Comparison of ENCODE assay signal across 1 cellular context in the genomic region with DNA sequence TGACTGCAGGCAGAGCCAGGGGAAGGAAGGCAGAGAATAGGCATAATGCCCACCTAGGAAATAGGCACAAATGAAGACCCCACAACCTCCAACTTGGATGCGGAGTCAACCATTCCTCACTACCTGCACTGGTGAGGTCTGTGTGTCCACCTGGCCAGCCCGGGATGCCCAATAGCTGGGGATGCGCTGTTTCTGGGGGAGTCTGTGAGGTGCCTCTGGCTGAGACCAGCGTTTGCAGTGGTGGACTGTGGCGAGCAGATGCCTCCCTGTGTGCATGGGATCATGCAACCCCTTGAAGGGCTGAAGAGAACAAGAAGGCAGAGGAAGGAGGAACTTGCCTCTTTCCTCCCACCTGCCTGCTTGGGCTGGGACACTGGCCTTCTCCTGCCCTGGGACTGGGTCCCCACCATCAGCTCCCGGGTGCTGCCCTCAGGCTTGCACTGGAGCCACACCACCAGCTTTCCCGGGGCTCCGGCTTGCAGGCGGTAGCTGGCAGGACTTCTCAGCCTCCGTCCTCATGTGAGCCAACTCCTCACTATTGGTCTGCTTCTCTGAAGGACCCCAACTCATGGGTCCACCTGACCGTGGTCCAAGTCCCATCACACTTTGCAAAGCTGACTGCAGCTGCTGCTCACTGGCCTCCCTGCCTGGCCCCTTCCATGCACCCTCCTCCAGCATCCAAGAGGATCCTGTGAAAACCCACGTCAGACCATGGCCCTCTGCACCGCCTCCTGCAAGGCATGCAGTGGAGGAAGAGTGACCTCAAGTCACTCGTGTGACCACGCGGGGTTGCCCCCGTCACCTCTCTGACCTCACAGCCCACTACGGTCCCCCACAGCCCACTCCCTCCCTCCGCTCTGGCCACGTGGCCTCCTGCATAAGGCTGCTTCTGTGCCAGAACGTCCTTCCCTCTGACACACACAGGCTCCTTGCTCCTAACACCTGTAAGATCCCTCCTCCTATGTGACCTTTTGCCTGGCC.
TF ChIP-seq lines count a peak whose summit lies in the region.

No MANE protein-coding gene starts in this region.

TF ChIP-seq in GM23338, 12 proteins besides CTCF, POLR2A, EP300 and RAD21 (continued from another document):
- TF ChIP-seq, protein P1, sequence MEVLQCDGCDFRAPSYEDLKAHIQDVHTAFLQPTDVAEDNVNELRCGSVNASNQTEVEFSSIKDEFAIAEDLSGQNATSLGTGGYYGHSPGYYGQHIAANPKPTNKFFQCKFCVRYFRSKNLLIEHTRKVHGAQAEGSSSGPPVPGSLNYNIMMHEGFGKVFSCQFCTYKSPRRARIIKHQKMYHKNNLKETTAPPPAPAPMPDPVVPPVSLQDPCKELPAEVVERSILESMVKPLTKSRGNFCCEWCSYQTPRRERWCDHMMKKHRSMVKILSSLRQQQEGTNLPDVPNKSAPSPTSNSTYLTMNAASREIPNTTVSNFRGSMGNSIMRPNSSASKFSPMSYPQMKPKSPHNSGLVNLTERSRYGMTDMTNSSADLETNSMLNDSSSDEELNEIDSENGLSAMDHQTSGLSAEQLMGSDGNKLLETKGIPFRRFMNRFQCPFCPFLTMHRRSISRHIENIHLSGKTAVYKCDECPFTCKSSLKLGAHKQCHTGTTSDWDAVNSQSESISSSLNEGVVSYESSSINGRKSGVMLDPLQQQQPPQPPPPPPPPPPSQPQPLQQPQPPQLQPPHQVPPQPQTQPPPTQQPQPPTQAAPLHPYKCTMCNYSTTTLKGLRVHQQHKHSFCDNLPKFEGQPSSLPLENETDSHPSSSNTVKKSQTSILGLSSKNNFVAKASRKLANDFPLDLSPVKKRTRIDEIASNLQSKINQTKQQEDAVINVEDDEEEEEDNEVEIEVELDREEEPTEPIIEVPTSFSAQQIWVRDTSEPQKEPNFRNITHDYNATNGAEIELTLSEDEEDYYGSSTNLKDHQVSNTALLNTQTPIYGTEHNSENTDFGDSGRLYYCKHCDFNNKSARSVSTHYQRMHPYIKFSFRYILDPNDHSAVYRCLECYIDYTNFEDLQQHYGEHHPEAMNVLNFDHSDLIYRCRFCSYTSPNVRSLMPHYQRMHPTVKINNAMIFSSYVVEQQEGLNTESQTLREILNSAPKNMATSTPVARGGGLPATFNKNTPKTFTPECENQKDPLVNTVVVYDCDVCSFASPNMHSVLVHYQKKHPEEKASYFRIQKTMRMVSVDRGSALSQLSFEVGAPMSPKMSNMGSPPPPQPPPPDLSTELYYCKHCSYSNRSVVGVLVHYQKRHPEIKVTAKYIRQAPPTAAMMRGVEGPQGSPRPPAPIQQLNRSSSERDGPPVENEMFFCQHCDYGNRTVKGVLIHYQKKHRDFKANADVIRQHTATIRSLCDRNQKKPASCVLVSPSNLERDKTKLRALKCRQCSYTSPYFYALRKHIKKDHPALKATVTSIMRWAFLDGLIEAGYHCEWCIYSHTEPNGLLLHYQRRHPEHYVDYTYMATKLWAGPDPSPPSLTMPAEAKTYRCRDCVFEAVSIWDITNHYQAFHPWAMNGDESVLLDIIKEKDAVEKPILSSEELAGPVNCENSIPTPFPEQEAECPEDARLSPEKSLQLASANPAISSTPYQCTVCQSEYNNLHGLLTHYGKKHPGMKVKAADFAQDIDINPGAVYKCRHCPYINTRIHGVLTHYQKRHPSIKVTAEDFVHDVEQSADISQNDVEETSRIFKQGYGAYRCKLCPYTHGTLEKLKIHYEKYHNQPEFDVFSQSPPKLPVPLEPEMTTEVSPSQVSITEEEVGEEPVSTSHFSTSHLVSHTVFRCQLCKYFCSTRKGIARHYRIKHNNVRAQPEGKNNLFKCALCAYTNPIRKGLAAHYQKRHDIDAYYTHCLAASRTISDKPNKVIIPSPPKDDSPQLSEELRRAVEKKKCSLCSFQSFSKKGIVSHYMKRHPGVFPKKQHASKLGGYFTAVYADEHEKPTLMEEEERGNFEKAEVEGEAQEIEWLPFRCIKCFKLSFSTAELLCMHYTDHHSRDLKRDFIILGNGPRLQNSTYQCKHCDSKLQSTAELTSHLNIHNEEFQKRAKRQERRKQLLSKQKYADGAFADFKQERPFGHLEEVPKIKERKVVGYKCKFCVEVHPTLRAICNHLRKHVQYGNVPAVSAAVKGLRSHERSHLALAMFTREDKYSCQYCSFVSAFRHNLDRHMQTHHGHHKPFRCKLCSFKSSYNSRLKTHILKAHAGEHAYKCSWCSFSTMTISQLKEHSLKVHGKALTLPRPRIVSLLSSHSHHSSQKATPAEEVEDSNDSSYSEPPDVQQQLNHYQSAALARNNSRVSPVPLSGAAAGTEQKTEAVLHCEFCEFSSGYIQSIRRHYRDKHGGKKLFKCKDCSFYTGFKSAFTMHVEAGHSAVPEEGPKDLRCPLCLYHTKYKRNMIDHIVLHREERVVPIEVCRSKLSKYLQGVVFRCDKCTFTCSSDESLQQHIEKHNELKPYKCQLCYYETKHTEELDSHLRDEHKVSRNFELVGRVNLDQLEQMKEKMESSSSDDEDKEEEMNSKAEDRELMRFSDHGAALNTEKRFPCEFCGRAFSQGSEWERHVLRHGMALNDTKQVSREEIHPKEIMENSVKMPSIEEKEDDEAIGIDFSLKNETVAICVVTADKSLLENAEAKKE (CRISPR knock-in tag; IDR thresholded peaks at IDR 0.05): no peak
- no peak for TF ChIP-seq CREB1 (CRISPR knock-in tag; IDR thresholded peaks at IDR 0.05; ENCODE audit: low read depth)
- no peak for TF ChIP-seq ETS1 (IDR thresholded peaks at IDR 0.05)
- TF ChIP-seq REST (IDR thresholded peaks at IDR 0.05; ENCODE audit: unreplicated experiment): no peak
- TF ChIP-seq ZNF331 (CRISPR knock-in tag; IDR thresholded peaks at IDR 0.05; ENCODE audit: low read depth): no peak
- TF ChIP-seq EZH2 (IDR thresholded peaks at IDR 0.05; ENCODE audit: low read depth, unreplicated experiment): no peak
- TF ChIP-seq NANOG (IDR thresholded peaks at IDR 0.05; ENCODE audit: borderline replicate concordance): no peak
- TF ChIP-seq STAT1 (IDR thresholded peaks at IDR 0.05; ENCODE audit: unreplicated experiment): no peak
- TF ChIP-seq ZNF114 (CRISPR knock-in tag; IDR thresholded peaks at IDR 0.05): no peak
